In the genomic region with DNA sequence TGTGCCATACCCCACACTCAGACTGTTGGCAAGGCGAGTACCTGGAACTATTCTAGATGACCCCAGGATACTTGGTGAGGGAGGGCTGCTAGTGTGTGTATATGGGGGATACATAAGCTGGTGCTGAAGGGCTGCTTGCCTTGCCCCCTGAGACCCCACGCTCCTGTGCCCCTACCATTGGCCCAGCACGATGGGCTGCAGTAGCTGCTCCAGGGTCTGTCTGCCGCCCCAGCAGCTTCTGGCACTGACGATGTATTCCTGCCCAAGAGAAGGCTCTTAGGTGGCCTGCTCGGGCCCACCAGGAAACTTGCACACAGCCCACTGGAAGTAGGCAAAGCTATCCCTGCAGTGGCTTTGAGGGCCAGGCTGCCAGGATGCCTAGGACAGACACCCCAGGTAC, we compare ENCODE assay signal across 4 cellular contexts. TPM values are rescaled to one million over a fixed set of nuclear protein-coding genes. Genes with fewer than 3 reads are reported as not detected.
"Had no signal": no experiment of that assay in that cellular context is flagged by ENCODE, and none has a peak within 500 bp of the region (broad histone marks: within the 10 kb centered on the region; RNA-seq: fewer than 3 reads in every experiment).

No MANE protein-coding gene starts in this region.

RNA-seq across cellular contexts. Expression of gene GPAT2, which starts 9.0 kb away (rescaled TPM):
- total RNA-seq: M059J, PC-3, RPMI7951, SK-MEL-5 had no signal
